8 cellular contexts compared by ENCODE assay signal in the genomic region with DNA sequence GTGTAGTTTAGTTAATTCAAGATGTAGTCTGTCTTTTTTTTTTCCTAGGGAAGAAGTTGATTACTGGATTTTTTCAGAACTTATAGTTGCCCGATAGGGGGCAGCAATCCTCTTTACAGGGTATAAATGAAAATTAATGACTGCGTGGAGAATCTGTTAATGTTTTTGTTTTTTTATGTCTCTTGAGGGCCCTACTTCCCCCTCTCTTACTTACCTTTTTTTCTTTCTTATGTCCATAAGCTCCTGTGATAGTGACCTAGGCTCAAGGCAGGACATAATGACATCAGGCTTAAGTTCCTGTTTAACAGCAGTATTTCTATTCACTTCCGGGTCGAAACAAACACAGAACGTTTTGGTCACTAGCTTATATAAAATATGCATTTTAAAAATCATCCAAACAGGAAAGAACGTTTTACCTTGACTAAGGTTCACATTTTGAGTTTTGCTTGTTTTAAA. TPM values are rescaled to one million over a fixed set of nuclear protein-coding genes. Genes with fewer than 3 reads are reported as not detected.
DNase-seq lines count a peak whose midpoint lies in the region; ATAC-seq, FAIRE-seq and TF ChIP-seq lines count a peak whose summit lies in the region.

No MANE protein-coding gene starts in this region.

- H3K9me1 ChIP-seq in IMR-90 (ENCODE audit: insufficient read depth, low read length): no peaks in the 10 kb centered on the region

- peak; percentile 1 for DNase-seq in NCI-H1105 treated with DMSO at 0.1 percent for 48 hours (lab: John Stamatoyannopoulos, UW)
- DNase-seq in NCI-H1105 (lab: John Stamatoyannopoulos, UW): no peak
- DNase-seq in IMR-90: peak; percentile 64
- peak in 21 of 34 experiments; percentile 7 to 65 (median 31) for DNase-seq in T-cell
- peak; percentile 60 for DNase-seq in colonic mucosa
- peak; percentile 47 for DNase-seq in midbrain (lab: John Stamatoyannopoulos, UW)
- peak; percentile 25 for DNase-seq in urothelium cell line (ENCODE audit: low spot score)

- peak overlapping the region; percentile 12; the same call in 1 of the 2 replicates for H3K18ac ChIP-seq in IMR-90 (ENCODE audit: low read depth, low read length)

- no peak overlapping the region for H2AK5ac ChIP-seq in IMR-90 (ENCODE audit: low read depth, low read length)

- H3K9ac ChIP-seq in IMR-90 (ENCODE audit: low read depth, low read length) (peak overlapping the region; percentile 48; the same call in 1 of the 2 replicates), colonic mucosa (ENCODE audit: low read depth in 2 of 2, low read length in 2 of 2) (no peak overlapping the region)

- peak; percentile 73 for ATAC-seq in IMR-90 (ENCODE audit: low read depth)
- peak in 2 of 4 experiments; percentile 11 to 40 for ATAC-seq in T-cell (replicated peaks in 1 of 4)
- ATAC-seq in GM18502 (IDR thresholded peaks at IDR 0.05; ENCODE audit: poor library complexity, unreplicated experiment): no peak

- no peak overlapping the region for H3K14ac ChIP-seq in IMR-90 (replicated peaks; ENCODE audit: low read depth, low read length)

- H4K91ac ChIP-seq in IMR-90 (ENCODE audit: insufficient read depth, low read depth, low read length): no peak overlapping the region

- H3K4ac ChIP-seq in IMR-90 (ENCODE audit: low read depth, low read length): no peak overlapping the region

- no peak overlapping the region for H2BK15ac ChIP-seq in IMR-90 (ENCODE audit: low read depth, low read length)

- H3K4me1 Mint-ChIP-seq in T-cell: peaks cover 14 to 24% (median 20%) of the 10 kb centered on the region in 3 donors

- no peak overlapping the region for H2BK20ac ChIP-seq in IMR-90 (ENCODE audit: low read depth, low read length)

- peaks cover 31% of the 10 kb centered on the region for H3K36me3 ChIP-seq in IMR-90 (ENCODE audit: control insufficient read depth, insufficient read depth, low read length)
- H3K36me3 ChIP-seq in colonic mucosa: peaks cover 6% of the 10 kb centered on the region

- H3K4me3 ChIP-seq in IMR-90 (ENCODE audit: insufficient read depth, low read depth, low read length) (no peak overlapping the region), colonic mucosa (no peak overlapping the region)

- dilution Hi-C loops in IMR-90 (cut with HindIII; ENCODE audit: low sequenced_read_pairs, unreplicated experiment): no loop called here

- CTCF ChIA-PET in IMR-90 (lab: Yijun Ruan, JAX): interaction anchor here (0.6 to 1.7 kb wide), 16 partner anchors 11 to 848 kb away, joined by 3 to 9 read pairs (median 4); a partner anchor contains a TSS
- CTCF ChIA-PET in T-cell (lab: Charles Lee): interaction anchor here (0.5 to 5.4 kb wide), 29 partner anchors 10 to 884 kb away, joined by 3 to 65 read pairs (median 4); a partner anchor contains a TSS

- TF ChIP-seq CTCF in IMR-90 (conservative IDR thresholded peaks at IDR 0.05; ENCODE audit: low read depth, low read length) (peak; percentile 73), colonic mucosa (IDR thresholded peaks at IDR 0.05) (peak; percentile 54)

- no peaks in the 10 kb centered on the region for H3K9me3 Mint-ChIP-seq in T-cell

- POLR2A ChIA-PET in IMR-90 (lab: Charles Lee; ENCODE audit: unreplicated experiment): no interaction called here
- POLR2A ChIA-PET in T-cell (lab: Charles Lee): no interaction called here

- peak; percentile 66 for TF ChIP-seq RAD21 in IMR-90 (IDR thresholded peaks at IDR 0.05; ENCODE audit: low read length)

- H4K8ac ChIP-seq in IMR-90 (ENCODE audit: low read depth in 2 of 2, low read length in 2 of 2): peak overlapping the region in 1 of 2 experiments; percentile 44; a peak in 1 of 4 replicates

- H3K23ac ChIP-seq in IMR-90 (ENCODE audit: low read depth, low read length): no peak overlapping the region

- no peaks in the 10 kb centered on the region for H3K27me3 Mint-ChIP-seq in T-cell

- TF ChIP-seq POLR2A in IMR-90 (IDR thresholded peaks at IDR 0.05; ENCODE audit: low read depth, low read length): no peak

- intact Hi-C loops in IMR-90 (cut with micrococcal nuclease) (loop anchor here (1.0 to 5.0 kb wide), 2 partner anchors 497 to 688 kb away; no protein-coding TSS in a partner anchor), colonic mucosa (cut with DNase I) (no loop called here)

- no peak overlapping the region for H3K56ac ChIP-seq in IMR-90 (ENCODE audit: extremely low read depth, insufficient read depth, low read length)

- peaks cover 48% of the 10 kb centered on the region for H3K36me3 Mint-ChIP-seq in T-cell

- H3K9me3 ChIP-seq in IMR-90 (ENCODE audit: control insufficient read depth, insufficient read depth, low read length): no peaks in the 10 kb centered on the region
- no peaks in the 10 kb centered on the region for H3K9me3 ChIP-seq in colonic mucosa

- peak overlapping the region; percentile 80 to 86 for H3K27ac Mint-ChIP-seq in T-cell

- no TSS peak for BruUV-seq in IMR-90 (replicated peaks; lab: Mats Ljungman, UMichigan)

- H2BK5ac ChIP-seq in IMR-90 (ENCODE audit: low read depth, low read length, poor library complexity, severe bottlenecking): peak overlapping the region; percentile 76

- peaks cover 24 to 27% of the 10 kb centered on the region in 2 experiments; a peak in 3 of 4 replicates for H3K79me1 ChIP-seq in IMR-90 (ENCODE audit: low read depth in 1 of 2, low read length in 2 of 2)

- no peak overlapping the region for H2AK9ac ChIP-seq in IMR-90 (replicated peaks; ENCODE audit: low read depth, low read length, poor library complexity)

- H2BK120ac ChIP-seq in IMR-90 (ENCODE audit: low read depth, low read length): no peak overlapping the region

- 0 out of 2 replicates have a peak, but pooled peaks cover 3% of the 10 kb centered on the region for H4K20me1 ChIP-seq in IMR-90 (ENCODE audit: insufficient read depth, low read length)

- in situ Hi-C loops in IMR-90 (cut with MboI; ENCODE audit: low sequenced_read_pairs): no loop called here

- no peak overlapping the region for H4K5ac ChIP-seq in IMR-90 (ENCODE audit: low read depth, low read length)

- WGBS in IMR-90 (ENCODE audit: extremely low coverage in 2 of 2, insufficient read length in 1 of 2), 2 experiments: no CpG with 5 or more reads among the region's 6 CpGs

- peak overlapping the region; percentile 33 to 67 (median 45) for H3K4me3 Mint-ChIP-seq in T-cell

- peak overlapping the region; percentile 29; the same call in 1 of the 2 replicates for H3K27ac ChIP-seq in IMR-90 (ENCODE audit: insufficient read depth, low read length)
- H3K27ac ChIP-seq in colonic mucosa: peak overlapping the region; percentile 14

- no peaks in the 10 kb centered on the region for H3K27me3 ChIP-seq in IMR-90 (ENCODE audit: control insufficient read depth, insufficient read depth, low read length)
- H3K27me3 ChIP-seq in colonic mucosa: no peaks in the 10 kb centered on the region

- FAIRE-seq in urothelium cell line (lab: Jason Lieb, UNC): no peak

- H3K4me2 ChIP-seq in IMR-90 (ENCODE audit: low read depth, low read length): no peak overlapping the region; the same call in 1 of the 2 replicates

- H3K4me1 ChIP-seq in IMR-90 (ENCODE audit: control insufficient read depth, insufficient read depth, low read length) (peaks cover 5% of the 10 kb centered on the region), colonic mucosa (peaks cover 3% of the 10 kb centered on the region)

- H2AFZ ChIP-seq in IMR-90 (replicated peaks; ENCODE audit: low read length, poor library complexity): no peak overlapping the region

TF ChIP-seq in IMR-90, 13 proteins besides CTCF, POLR2A, EP300 and RAD21:
- TF ChIP-seq SMC3 (IDR thresholded peaks at IDR 0.05; ENCODE audit: low read depth, low read length): peak; percentile 40; the same call in 1 of the 2 replicates
- TF ChIP-seq, protein P1, sequence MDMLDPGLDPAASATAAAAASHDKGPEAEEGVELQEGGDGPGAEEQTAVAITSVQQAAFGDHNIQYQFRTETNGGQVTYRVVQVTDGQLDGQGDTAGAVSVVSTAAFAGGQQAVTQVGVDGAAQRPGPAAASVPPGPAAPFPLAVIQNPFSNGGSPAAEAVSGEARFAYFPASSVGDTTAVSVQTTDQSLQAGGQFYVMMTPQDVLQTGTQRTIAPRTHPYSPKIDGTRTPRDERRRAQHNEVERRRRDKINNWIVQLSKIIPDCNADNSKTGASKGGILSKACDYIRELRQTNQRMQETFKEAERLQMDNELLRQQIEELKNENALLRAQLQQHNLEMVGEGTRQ (IDR thresholded peaks at IDR 0.05; ENCODE audit: low read depth, low read length): no peak

RNA-seq across cellular contexts. Expression of a gene that starts 18.8 kb away (rescaled TPM):
- total RNA-seq in IMR-90 (2012; rRNA removed) (171 and 203 TPM in 2 replicates), T-cell (10 to 100 TPM; 35.5 to 48.6 (median 43.7) TPM), colonic mucosa (10 to 100 TPM; 47.9 to 84.5 TPM)
- 100 and 108 TPM in 2 replicates for polyA plus RNA-seq in IMR-90 (2012; rRNA removed)
- 49.7 and 92.5 TPM in 2 replicates for polyA plus RNA-seq in IMR-90 (2012; cell fraction: cytosol; rRNA removed)
- 21.9 and 60.9 TPM in 2 replicates for polyA plus RNA-seq in IMR-90 (2012; cell fraction: nucleus; rRNA removed; ENCODE audit: low replicate concordance)

RNA-seq across cellular contexts. Expression of a gene that starts 19.1 kb away (rescaled TPM):
- 70.1 and 74.2 TPM in 2 replicates for total RNA-seq in IMR-90 (2012; rRNA removed)
- polyA plus RNA-seq in IMR-90 (2012; rRNA removed): 68.7 and 74.6 TPM in 2 replicates
- polyA plus RNA-seq in IMR-90 (2012; cell fraction: cytosol; rRNA removed): 25.9 and 61.6 TPM in 2 replicates
- 14.5 and 65.6 TPM in 2 replicates for polyA plus RNA-seq in IMR-90 (2012; cell fraction: nucleus; rRNA removed; ENCODE audit: low replicate concordance)
- total RNA-seq in T-cell: 10 to 100 TPM; 32.1 to 54.0 (median 50.3) TPM
- total RNA-seq in colonic mucosa: 10 to 100 TPM; 41.4 to 89.0 TPM
